8 cellular contexts compared by ENCODE assay signal in the genomic region with DNA sequence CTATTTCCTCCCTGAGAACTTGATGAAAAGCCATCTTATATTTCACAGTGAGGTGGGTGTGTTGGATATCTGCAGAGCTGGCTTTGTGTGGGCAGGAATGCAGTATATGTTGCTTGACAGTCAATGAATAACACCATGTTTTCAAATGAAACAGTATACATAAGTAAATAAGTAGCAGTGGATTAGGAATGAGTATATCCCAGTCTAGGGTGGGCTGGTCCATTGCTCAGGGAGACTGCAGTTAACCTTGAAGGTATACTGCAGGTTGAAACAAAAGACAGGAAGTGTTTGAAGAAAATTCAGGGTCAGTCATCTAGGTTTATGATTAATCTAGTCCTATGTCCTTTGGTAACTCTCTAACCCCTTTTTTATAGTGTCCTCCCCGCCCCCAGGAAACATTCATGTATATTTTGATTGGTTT. TPM values are rescaled to one million over a fixed set of nuclear protein-coding genes. Genes with fewer than 3 reads are reported as not detected.
DNase-seq lines count a peak whose midpoint lies in the region; ATAC-seq, FAIRE-seq and TF ChIP-seq lines count a peak whose summit lies in the region.

No MANE protein-coding gene starts in this region.

- H3K36me3 Mint-ChIP-seq in mesothelial cell of epicardium = no peaks in the 10 kb centered on the region

- no peaks in the 10 kb centered on the region for H3K36me3 ChIP-seq in HCT116 (ENCODE audit: control insufficient read depth in 1 of 2, insufficient read depth in 2 of 2, low read length in 2 of 2)
- no peaks in the 10 kb centered on the region for H3K36me3 ChIP-seq in brain microvascular endothelial cell (replicated peaks)

- WGBS in A549 (ENCODE audit: missing lambda C conversion rate) = 0% methylated on average over 1 of the region's 1 CpG

- no peaks in the 10 kb centered on the region for H4K20me1 ChIP-seq in HCT116 (ENCODE audit: insufficient read depth)

- H3K4me1 ChIP-seq in A549 (peaks cover 34% of the 10 kb centered on the region), HCT116 (ENCODE audit: control insufficient read depth in 1 of 2, insufficient read depth in 2 of 2, low read length in 2 of 2) (peaks cover 15 to 39% of the 10 kb centered on the region in 2 experiments)

- H3K27ac Mint-ChIP-seq in mesothelial cell of epicardium = peak overlapping the region; percentile 99

- H3K4me3 ChIP-seq in A549 (peak overlapping the region; percentile 98), HCT116 (replicated peaks in 1 of 2; ENCODE audit: low read depth in 1 of 2, low read length in 2 of 2) (peak overlapping the region; percentile 60 to 98), brain microvascular endothelial cell (ENCODE audit: low read depth, low read length) (peak overlapping the region; percentile 98)

- no peak for FAIRE-seq in A549 (lab: Jason Lieb, UNC)

- peaks cover 55% of the 10 kb centered on the region for H3K4me1 Mint-ChIP-seq in mesothelial cell of epicardium

- no peak for TF ChIP-seq CTCF in A549 (IDR thresholded peaks at IDR 0.05)
- no peak for TF ChIP-seq CTCF in HCT116 (IDR thresholded peaks at IDR 0.05 in 2 of 3, conservative IDR thresholded peaks at IDR 0.05 in 1 of 3; ENCODE audit: borderline replicate concordance in 1 of 3, insufficient read depth in 1 of 3, low read depth in 2 of 3, low read length in 2 of 3)
- no peak for TF ChIP-seq CTCF in brain microvascular endothelial cell (IDR thresholded peaks at IDR 0.05; ENCODE audit: low read depth, low read length, missing control alignments)
- no peak for TF ChIP-seq CTCF in mesothelial cell of epicardium (IDR thresholded peaks at IDR 0.05; ENCODE audit: unreplicated experiment)

- no peak for TF ChIP-seq RAD21 in A549 (conservative IDR thresholded peaks at IDR 0.05 in 1 of 2, IDR thresholded peaks at IDR 0.05 in 1 of 2)
- no peak for TF ChIP-seq RAD21 in HCT116 (IDR thresholded peaks at IDR 0.05; ENCODE audit: low read depth)

- no peaks in the 10 kb centered on the region for H3K9me3 ChIP-seq in A549
- H3K9me3 ChIP-seq in HCT116 (ENCODE audit: control insufficient read depth in 1 of 2, insufficient read depth in 1 of 2, low read depth in 1 of 2, low read length in 2 of 2) = no peaks in the 10 kb centered on the region

- H3K9ac ChIP-seq in HCT116 (ENCODE audit: low read length) = peak overlapping the region; percentile 84

- intact Hi-C loops in HCT116 (cut with micrococcal nuclease) = no loop called here

- no peaks in the 10 kb centered on the region for H3K9me2 ChIP-seq in HCT116 (ENCODE audit: insufficient read depth)

- TF ChIP-seq EP300 in A549 (IDR thresholded peaks at IDR 0.05) = no peak

- DNase-seq in A549 (ENCODE audit: low read depth in 1 of 2, low spot score in 1 of 2) = no peak
- no peak for DNase-seq in HCT116 (ENCODE audit: low read depth, low spot score)
- DNase-seq in brain microvascular endothelial cell = no peak
- no peak for DNase-seq in mesothelial cell of epicardium (ENCODE audit: low spot score in 2 of 2, unreplicated experiment in 2 of 2)
- DNase-seq in DMS 273 treated with DMSO at 0.1 percent for 48 hours (lab: John Stamatoyannopoulos, UW) = no peak

- H3K4me2 ChIP-seq in A549 (peak overlapping the region; percentile 93), HCT116 (ENCODE audit: low read length) (peak overlapping the region; percentile 86)

- no peaks in the 10 kb centered on the region for H3K27me3 Mint-ChIP-seq in mesothelial cell of epicardium (ENCODE audit: low read depth)

- TF ChIP-seq POLR2A in A549 (IDR thresholded peaks at IDR 0.05; ENCODE audit: low read length) (no peak), HCT116 (IDR thresholded peaks at IDR 0.05; ENCODE audit: borderline replicate concordance, extremely low read depth, insufficient read depth, insufficient read length) (no peak)

- no TSS peak for BruUV-seq in HCT116 (replicated peaks; lab: Mats Ljungman, UMichigan)

- CTCF ChIA-PET in A549 (lab: Yijun Ruan, JAX) = interaction anchor here (0.6 to 10.1 kb wide), 3 partner anchors 69 to 292 kb away, joined by 3 to 165 read pairs (median 5); no protein-coding TSS in a partner anchor
- CTCF ChIA-PET in HCT116 (lab: Charles Lee) = no interaction called here

- H3K27ac ChIP-seq in A549 (peak overlapping the region; percentile 88 to 96), HCT116 (ENCODE audit: low read depth, low read length) (peak overlapping the region; percentile 67; the same call in 1 of the 2 replicates), brain microvascular endothelial cell (peak overlapping the region; percentile 93)

- peaks cover 44% of the 10 kb centered on the region for H3K79me2 ChIP-seq in HCT116 (ENCODE audit: insufficient read depth, low read length)

- H3K27me3 ChIP-seq in HCT116 (ENCODE audit: insufficient read depth, low read length) (no peaks in the 10 kb centered on the region), brain microvascular endothelial cell (replicated peaks) (no peaks in the 10 kb centered on the region)

- RAD21 ChIA-PET in HCT116 (lab: Charles Lee; ENCODE audit: low non-redundant PET in 1 of 2, low total read pairs in 2 of 2, uncharacterized antibody in 2 of 2, unreplicated experiment in 2 of 2) = no interaction called here

- POLR2A ChIA-PET in A549 (lab: Yijun Ruan, JAX) = no interaction called here
- POLR2A ChIA-PET in HCT116 (lab: Charles Lee) = no interaction called here

- in situ Hi-C loops in brain microvascular endothelial cell (cut with HindIII; ENCODE audit: low pct_ligation_motif_present, low sequenced_read_pairs) = loop anchor here (10.0 kb wide), 1 partner anchor 218 kb away; a partner anchor contains a TSS

- H3K4me3 Mint-ChIP-seq in mesothelial cell of epicardium = peak overlapping the region; percentile 97

- ATAC-seq in A549 (no peak), HCT116 (no peak), GM18870 (IDR thresholded peaks at IDR 0.05; ENCODE audit: unreplicated experiment) (no peak), GM19035 (IDR thresholded peaks at IDR 0.05; ENCODE audit: unreplicated experiment) (no peak), HG03175 (IDR thresholded peaks at IDR 0.05; ENCODE audit: unreplicated experiment) (no peak)

- no peak overlapping the region for H2AFZ ChIP-seq in HCT116 (ENCODE audit: low read depth, low read length, poor library complexity, severe bottlenecking)

- H3K9me3 Mint-ChIP-seq in mesothelial cell of epicardium = no peaks in the 10 kb centered on the region

TF ChIP-seq in A549, 52 proteins besides CTCF, POLR2A, EP300 and RAD21 (continues in another document):
- TF ChIP-seq PHF8 (IDR thresholded peaks at IDR 0.05; ENCODE audit: borderline replicate concordance, low read depth) (no peak), SREBF2 (IDR thresholded peaks at IDR 0.05) (no peak), RNF2 (IDR thresholded peaks at IDR 0.05; ENCODE audit: borderline replicate concordance, low read depth) (no peak), NPAS2 (CRISPR knock-in tag; IDR thresholded peaks at IDR 0.05; ENCODE audit: borderline replicate concordance) (no peak), HOXB13 (CRISPR knock-in tag; IDR thresholded peaks at IDR 0.05; ENCODE audit: low read depth) (no peak), FOXS1 (CRISPR knock-in tag; IDR thresholded peaks at IDR 0.05) (no peak), SMC3 (IDR thresholded peaks at IDR 0.05) (no peak), CHD4 (IDR thresholded peaks at IDR 0.05; ENCODE audit: borderline replicate concordance) (no peak), JUN (IDR thresholded peaks at IDR 0.05) (no peak), ZFP36 (IDR thresholded peaks at IDR 0.05; ENCODE audit: borderline replicate concordance, partially characterized antibody) (no peak), HEYL (CRISPR knock-in tag; IDR thresholded peaks at IDR 0.05) (no peak), EHF (CRISPR knock-in tag; IDR thresholded peaks at IDR 0.05) (no peak), POLR2AphosphoS2 (conservative IDR thresholded peaks at IDR 0.05; ENCODE audit: low read length) (no peak)
- TF ChIP-seq, protein P1, sequence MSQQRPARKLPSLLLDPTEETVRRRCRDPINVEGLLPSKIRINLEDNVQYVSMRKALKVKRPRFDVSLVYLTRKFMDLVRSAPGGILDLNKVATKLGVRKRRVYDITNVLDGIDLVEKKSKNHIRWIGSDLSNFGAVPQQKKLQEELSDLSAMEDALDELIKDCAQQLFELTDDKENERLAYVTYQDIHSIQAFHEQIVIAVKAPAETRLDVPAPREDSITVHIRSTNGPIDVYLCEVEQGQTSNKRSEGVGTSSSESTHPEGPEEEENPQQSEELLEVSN (IDR thresholded peaks at IDR 0.05; ENCODE audit: borderline replicate concordance, low read depth) = no peak

TF ChIP-seq in HCT116, 20 proteins besides CTCF, POLR2A, EP300 and RAD21 (continues in another document):
- TF ChIP-seq ELF1 (IDR thresholded peaks at IDR 0.05; ENCODE audit: borderline replicate concordance, low read depth) (no peak), SIN3A (IDR thresholded peaks at IDR 0.05; ENCODE audit: low read depth) (no peak), EZH2phosphoT487 (IDR thresholded peaks at IDR 0.05; ENCODE audit: borderline replicate concordance) (no peak), TCF7L2 (IDR thresholded peaks at IDR 0.05; ENCODE audit: borderline replicate concordance, extremely low read depth, insufficient read depth, insufficient read length) (no peak)
- TF ChIP-seq, protein P2, sequence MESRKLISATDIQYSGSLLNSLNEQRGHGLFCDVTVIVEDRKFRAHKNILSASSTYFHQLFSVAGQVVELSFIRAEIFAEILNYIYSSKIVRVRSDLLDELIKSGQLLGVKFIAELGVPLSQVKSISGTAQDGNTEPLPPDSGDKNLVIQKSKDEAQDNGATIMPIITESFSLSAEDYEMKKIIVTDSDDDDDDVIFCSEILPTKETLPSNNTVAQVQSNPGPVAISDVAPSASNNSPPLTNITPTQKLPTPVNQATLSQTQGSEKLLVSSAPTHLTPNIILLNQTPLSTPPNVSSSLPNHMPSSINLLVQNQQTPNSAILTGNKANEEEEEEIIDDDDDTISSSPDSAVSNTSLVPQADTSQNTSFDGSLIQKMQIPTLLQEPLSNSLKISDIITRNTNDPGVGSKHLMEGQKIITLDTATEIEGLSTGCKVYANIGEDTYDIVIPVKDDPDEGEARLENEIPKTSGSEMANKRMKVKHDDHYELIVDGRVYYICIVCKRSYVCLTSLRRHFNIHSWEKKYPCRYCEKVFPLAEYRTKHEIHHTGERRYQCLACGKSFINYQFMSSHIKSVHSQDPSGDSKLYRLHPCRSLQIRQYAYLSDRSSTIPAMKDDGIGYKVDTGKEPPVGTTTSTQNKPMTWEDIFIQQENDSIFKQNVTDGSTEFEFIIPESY (IDR thresholded peaks at IDR 0.05; ENCODE audit: extremely low read depth, insufficient replicate concordance, low read length) = no peak

RNA-seq across cellular contexts. Expression of a gene that starts 1.0 kb away (rescaled TPM):
- polyA plus RNA-seq in A549 (2011; rRNA removed) (7.3 and 8.7 TPM in 2 replicates), A549 (2017; fragmentation: RNase III; extraction: RNeasy Plus Mini Kit Qiagen cat#74134 plus additional on column Dnase treatment) (4.9 to 5.8 TPM (median 5.8 TPM) in 3 replicates)
- 1.2 and 1.4 TPM in 2 replicates for polyA plus RNA-seq in A549 (2012; cell fraction: cytosol; rRNA removed)
- 0.99 and 1.1 TPM in 2 replicates for polyA plus RNA-seq in A549 (2012; cell fraction: nucleus; rRNA removed)
- 11.3 and 13.8 TPM in 2 replicates for polyA minus RNA-seq in A549 (2011; rRNA and poly(A)+ RNA removed)
- total RNA-seq in HCT116 (2021; ENCODE audit: unreplicated experiment) (18.0 TPM), mesothelial cell of epicardium (63.2 to 65.4 TPM (median 64.9 TPM) in 3 replicates)
- polyA plus RNA-seq in HCT116 (2012) = 4.8 and 5.4 TPM in 2 replicates
